In genomic region chr11:78560826-78561484, GRCh38 we compare ENCODE assay signal across 10 cellular contexts. TPM values are rescaled to one million over a fixed set of nuclear protein-coding genes. Genes with fewer than 3 reads are reported as not detected.
DNase-seq lines count a peak whose midpoint lies in the region; ATAC-seq and TF ChIP-seq lines count a peak whose summit lies in the region.
"Had no signal": no experiment of that assay in that cellular context is flagged by ENCODE, and none has a peak within 500 bp of the region (broad histone marks: within the 10 kb centered on the region; RNA-seq: fewer than 3 reads in every experiment).

No MANE protein-coding gene starts in this region.

- peaks cover 38% of the 10 kb centered on the region for H3K36me3 Mint-ChIP-seq in activated CD8-positive, alpha-beta memory T cell treated with anti-CD3 and anti-CD28 coated beads, Interleukin-2, amount 10 ng/mL, durations not matched to agents 7 days and 5 days
- peaks cover 25% of the 10 kb centered on the region for H3K36me3 Mint-ChIP-seq in WTC11
- H3K36me3 Mint-ChIP-seq in type B pancreatic cell: peaks cover 29% of the 10 kb centered on the region

- intact Hi-C loops in left colon (cut with DNase I, micrococcal nuclease): loop anchor here in 1 of 2 donors (10.0 kb wide), 2 partner anchors 336 to 426 kb away; partner anchors contain the start of gene ALG8

- CTCF ChIA-PET in activated CD8-positive, alpha-beta memory T cell treated with anti-CD3 and anti-CD28 coated beads, Interleukin-2, amount 10 ng/mL, durations not matched to agents 7 days and 5 days (lab: Charles Lee): interaction anchor here (0.6 to 1.3 kb wide), 5 partner anchors 140 to 726 kb away, joined by 3 to 5 read pairs (median 4); partner anchors contain the start of gene GAB2
- CTCF ChIA-PET in WTC11 (lab: Charles Lee): no interaction called here

- H3K9me3 Mint-ChIP-seq in activated CD8-positive, alpha-beta memory T cell treated with anti-CD3 and anti-CD28 coated beads, Interleukin-2, amount 10 ng/mL, durations not matched to agents 7 days and 5 days (ENCODE audit: low read depth): no peaks in the 10 kb centered on the region
- H3K9me3 Mint-ChIP-seq in WTC11 (no peaks in the 10 kb centered on the region), type B pancreatic cell (no peaks in the 10 kb centered on the region)
- H3K9me3 Mint-ChIP-seq: natural killer cell treated with Interleukin-12 subunit alpha and Interleukin-12 subunit beta and Interleukin-15 and Interleukin-18, amount 100 ng/mL, for 72 hours had no signal

- peaks cover 43% of the 10 kb centered on the region for H3K4me1 Mint-ChIP-seq in activated CD8-positive, alpha-beta memory T cell treated with anti-CD3 and anti-CD28 coated beads, Interleukin-2, amount 10 ng/mL, durations not matched to agents 7 days and 5 days
- H3K4me1 Mint-ChIP-seq in WTC11 (peaks cover 51% of the 10 kb centered on the region), type B pancreatic cell (ENCODE audit: unreplicated experiment) (peaks cover 6% of the 10 kb centered on the region)

- H3K27ac Mint-ChIP-seq in activated CD8-positive, alpha-beta memory T cell treated with anti-CD3 and anti-CD28 coated beads, Interleukin-2, amount 10 ng/mL, durations not matched to agents 7 days and 5 days: peak overlapping the region; percentile 84
- H3K27ac Mint-ChIP-seq in WTC11: peak overlapping the region; percentile 87
- peak overlapping the region; percentile 35 for H3K27ac Mint-ChIP-seq in type B pancreatic cell
- H3K27ac Mint-ChIP-seq: natural killer cell treated with Interleukin-12 subunit alpha and Interleukin-12 subunit beta and Interleukin-15 and Interleukin-18, amount 100 ng/mL, for 72 hours had no signal

- POLR2A ChIA-PET in WTC11 (lab: Charles Lee): no interaction called here

- H3K4me3 Mint-ChIP-seq in activated CD8-positive, alpha-beta memory T cell treated with anti-CD3 and anti-CD28 coated beads, Interleukin-2, amount 10 ng/mL, durations not matched to agents 7 days and 5 days: peak overlapping the region; percentile 41
- H3K4me3 Mint-ChIP-seq in WTC11 (no peak overlapping the region), type B pancreatic cell (no peak overlapping the region)
- H3K4me3 Mint-ChIP-seq: natural killer cell treated with Interleukin-12 subunit alpha and Interleukin-12 subunit beta and Interleukin-15 and Interleukin-18, amount 100 ng/mL, for 72 hours had no signal

- DNase-seq in activated CD8-positive, alpha-beta memory T cell treated with anti-CD3 and anti-CD28 coated beads, Interleukin-2, amount 10 ng/mL, durations not matched to agents 7 days and 5 days: no peak
- no peak for DNase-seq in activated CD8-positive, alpha-beta memory T cell treated with anti-CD3 and anti-CD28 coated beads, Interleukin-2, amount 50 U/mL, for 48 hours
- DNase-seq in WTC11 (ENCODE audit: low spot score) (no peak), left colon (no peak), type B pancreatic cell (ENCODE audit: extremely low spot score, unreplicated experiment) (no peak), SW480 (ENCODE audit: low spot score) (no peak)
- no peak for DNase-seq in stimulated activated CD4-positive, alpha-beta T cell treated with anti-CD3 and anti-CD28 coated beads, Interleukin-4, amount 100 ng/mL, for 4 hours
- DNase-seq: NCI-H2171 had no signal

- no peaks in the 10 kb centered on the region for H3K27me3 Mint-ChIP-seq in activated CD8-positive, alpha-beta memory T cell treated with anti-CD3 and anti-CD28 coated beads, Interleukin-2, amount 10 ng/mL, durations not matched to agents 7 days and 5 days
- H3K27me3 Mint-ChIP-seq in WTC11 (ENCODE audit: low read depth): no peaks in the 10 kb centered on the region
- H3K27me3 Mint-ChIP-seq in type B pancreatic cell: no peaks in the 10 kb centered on the region
- H3K27me3 Mint-ChIP-seq: natural killer cell treated with Interleukin-12 subunit alpha and Interleukin-12 subunit beta and Interleukin-15 and Interleukin-18, amount 100 ng/mL, for 72 hours had no signal

- TF ChIP-seq CTCF in WTC11 (IDR thresholded peaks at IDR 0.05): no peak
- no peak for TF ChIP-seq CTCF in type B pancreatic cell (conservative IDR thresholded peaks at IDR 0.05)

- no peak for ATAC-seq in activated CD8-positive, alpha-beta memory T cell treated with anti-CD3 and anti-CD28 coated beads, Interleukin-2, amount 10 ng/mL, durations not matched to agents 7 days and 5 days
- ATAC-seq in WTC11 (no peak), left colon (peak; percentile 80), HG02870 (IDR thresholded peaks at IDR 0.05; ENCODE audit: unreplicated experiment) (no peak)
- ATAC-seq: natural killer cell treated with Interleukin-12 subunit alpha and Interleukin-12 subunit beta and Interleukin-15 and Interleukin-18, amount 100 ng/mL, for 72 hours had no signal

TF ChIP-seq in WTC11, 78 proteins besides CTCF, POLR2A, EP300 and RAD21 (continues in another document):
- TF ChIP-seq ARID4B (CRISPR knock-in tag; IDR thresholded peaks at IDR 0.05; ENCODE audit: borderline replicate concordance): no peak
- TF ChIP-seq, protein P1, sequence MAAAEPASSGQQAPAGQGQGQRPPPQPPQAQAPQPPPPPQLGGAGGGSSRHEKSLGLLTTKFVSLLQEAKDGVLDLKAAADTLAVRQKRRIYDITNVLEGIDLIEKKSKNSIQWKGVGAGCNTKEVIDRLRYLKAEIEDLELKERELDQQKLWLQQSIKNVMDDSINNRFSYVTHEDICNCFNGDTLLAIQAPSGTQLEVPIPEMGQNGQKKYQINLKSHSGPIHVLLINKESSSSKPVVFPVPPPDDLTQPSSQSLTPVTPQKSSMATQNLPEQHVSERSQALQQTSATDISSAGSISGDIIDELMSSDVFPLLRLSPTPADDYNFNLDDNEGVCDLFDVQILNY (CRISPR knock-in tag; IDR thresholded peaks at IDR 0.05): no peak
- TF ChIP-seq ZNF281 (CRISPR knock-in tag; IDR thresholded peaks at IDR 0.05): no peak
- no peak for TF ChIP-seq SOX15 (CRISPR knock-in tag; IDR thresholded peaks at IDR 0.05)
- TF ChIP-seq ATF2 (CRISPR knock-in tag; IDR thresholded peaks at IDR 0.05; ENCODE audit: borderline replicate concordance, low read depth): no peak

RNA-seq across cellular contexts. Expression of gene NARS2, which starts 13.7 kb away (rescaled TPM):
- total RNA-seq in activated CD8-positive, alpha-beta memory T cell treated with anti-CD3 and anti-CD28 coated beads, Interleukin-2, amount 10 ng/mL, durations not matched to agents 7 days and 5 days: 10 to 100 TPM; 20.0 TPM
- 36.4 to 42.8 TPM (median 42.6 TPM) in 3 replicates for total RNA-seq in WTC11 (2021)
- 10 to 100 TPM; 12.3 to 14.2 TPM for total RNA-seq in left colon
- 20.7 and 27.5 TPM in 2 replicates for total RNA-seq in type B pancreatic cell (ENCODE audit: low replicate concordance)

Comparison
In these comparisons a context has a peak if more than half of its experiments do, and no peak if none do; other contexts are left out.
1. H3K27ac Mint-ChIP-seq: peak in every context shown above with its lines; median percentile 87 in WTC11; 84 in activated CD8-positive, alpha-beta memory T cell treated with anti-CD3 and anti-CD28 coated beads, Interleukin-2, amount 10 ng/mL, durations not matched to agents 7 days and 5 days; 35 in type B pancreatic cell.